ENCODE assay signal across 7 cellular contexts in the genomic region with DNA sequence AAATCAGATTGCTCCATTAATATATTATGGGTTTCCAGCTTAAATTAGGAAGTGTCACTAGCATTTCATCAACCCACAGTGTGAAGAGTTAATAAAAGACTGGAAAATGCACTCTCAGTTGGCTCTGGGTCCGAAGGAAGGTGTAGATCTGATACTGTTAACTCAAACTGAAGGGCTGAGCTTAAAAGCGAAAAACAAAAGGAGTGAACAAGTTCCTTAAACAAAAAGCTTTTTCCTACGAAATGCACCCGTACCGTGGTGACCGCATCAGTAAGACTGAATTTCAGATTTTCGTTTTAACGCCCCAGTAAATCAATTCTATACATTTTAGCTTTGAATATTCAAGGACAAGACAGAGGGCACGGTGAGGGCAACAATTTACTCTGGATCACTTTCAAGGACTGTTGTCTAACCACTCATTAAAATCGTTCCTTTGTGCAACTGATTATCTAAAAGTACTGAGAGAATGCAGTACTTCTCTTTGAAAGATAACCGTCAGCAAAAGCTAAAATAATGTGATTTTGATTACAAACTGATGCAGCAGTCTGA. TPM values are rescaled to one million over a fixed set of nuclear protein-coding genes. Genes with fewer than 3 reads are reported as not detected.
DNase-seq lines count a peak whose midpoint lies in the region; ATAC-seq, FAIRE-seq and TF ChIP-seq lines count a peak whose summit lies in the region.

No MANE protein-coding gene starts in this region.

- H3K27ac ChIP-seq in OCI-LY7 (ENCODE audit: low read depth, low read length, poor library complexity, severe bottlenecking) (no peak overlapping the region), gastrocnemius medialis (peak overlapping the region; percentile 93 to 97 (median 96))

- H4K20me1 ChIP-seq in OCI-LY7 (ENCODE audit: insufficient read depth, low read length): 0 out of 2 replicates have a peak, but pooled peaks cover 6% of the 10 kb centered on the region

- POLR2A ChIA-PET in OCI-LY7 (lab: Charles Lee): interaction anchor here (0.6 to 1.9 kb wide), 4 partner anchors 12 to 676 kb away, joined by 3 to 7 read pairs (median 4); no protein-coding TSS in a partner anchor

- DNase-seq in GM12892 (ENCODE audit: insufficient read length) (no peak), OCI-LY7 (ENCODE audit: low spot score) (no peak), fibroblast of mammary gland (ENCODE audit: low read depth) (peak; percentile 14), gastrocnemius medialis (no peak), NOMO-1 treated with dmso at 0.1 percent for 144 hours (lab: John Stamatoyannopoulos, UW; ENCODE audit: unreplicated experiment) (no peak), activated gamma-delta T cell treated with Interleukin-2 at 50 U/mL for 16 hours (no peak), NCI-H524 (lab: John Stamatoyannopoulos, UW) (no peak)

- intact Hi-C loops in OCI-LY7 (cut with micrococcal nuclease; ENCODE audit: unreplicated experiment): loop anchor here (5.0 to 10.0 kb wide), 2 partner anchors 275 to 1737 kb away; partner anchors contain the start of genes JMY and TBCA
- intact Hi-C loops in gastrocnemius medialis (cut with DNase I; ENCODE audit: low total_unique reads): loop anchor here (5.0 kb wide), 1 partner anchor 180 kb away; no protein-coding TSS in a partner anchor

- H3K27me3 ChIP-seq in gastrocnemius medialis: no peaks in the 10 kb centered on the region

- TF ChIP-seq CTCF in OCI-LY7 (conservative IDR thresholded peaks at IDR 0.05; ENCODE audit: low read length) (no peak), fibroblast of mammary gland (conservative IDR thresholded peaks at IDR 0.05; ENCODE audit: control insufficient read depth, insufficient read depth, low read depth, low read length) (no peak), gastrocnemius medialis (IDR thresholded peaks at IDR 0.05 in 4 of 5, conservative IDR thresholded peaks at IDR 0.05 in 1 of 5) (no peak)

- H3K9me2 ChIP-seq in OCI-LY7 (ENCODE audit: insufficient read depth, low read length): no peaks in the 10 kb centered on the region

- BruUV-seq in OCI-LY7 (replicated peaks; lab: Mats Ljungman, UMichigan): TSS peak; percentile 48

- no peak for ATAC-seq in gastrocnemius medialis

- CTCF ChIA-PET in OCI-LY7 (lab: Charles Lee; ENCODE audit: unreplicated experiment): no interaction called here

- FAIRE-seq in GM12892 (lab: Jason Lieb, UNC): peak; percentile 14

- TF ChIP-seq POLR2A in GM12892 (IDR thresholded peaks at IDR 0.05; ENCODE audit: low read depth, low read length) (no peak), gastrocnemius medialis (IDR thresholded peaks at IDR 0.05) (no peak)

- H3K4me1 ChIP-seq in OCI-LY7 (ENCODE audit: insufficient read depth, low read length, poor library complexity, severe bottlenecking): peaks cover 36% of the 10 kb centered on the region
- H3K4me1 ChIP-seq in gastrocnemius medialis: peaks cover 30 to 39% of the 10 kb centered on the region in 2 donors

- peak overlapping the region; percentile 71 for H3K4me3 ChIP-seq in OCI-LY7 (ENCODE audit: low read depth, low read length, poor library complexity, severe bottlenecking)
- H3K4me3 ChIP-seq in fibroblast of mammary gland (ENCODE audit: control insufficient read depth, low read depth, low read length): peak overlapping the region; percentile 81
- H3K4me3 ChIP-seq in gastrocnemius medialis: peak overlapping the region; percentile 78 to 91 (median 82)

- H3K9me3 ChIP-seq in OCI-LY7 (ENCODE audit: low read length): no peaks in the 10 kb centered on the region
- H3K9me3 ChIP-seq in gastrocnemius medialis: no peaks in the 10 kb centered on the region

- peaks cover 19% of the 10 kb centered on the region; the same call in 1 of the 2 replicates for H3K79me2 ChIP-seq in OCI-LY7 (ENCODE audit: insufficient read depth, low read depth, low read length)

- H3K36me3 ChIP-seq in OCI-LY7 (ENCODE audit: insufficient read depth, low read length): no peaks in the 10 kb centered on the region
- H3K36me3 ChIP-seq in gastrocnemius medialis: no peaks in the 10 kb centered on the region

- in situ Hi-C loops in gastrocnemius medialis (cut with MboI; ENCODE audit: low sequenced_read_pairs in 4 of 4): no loop called here

- H3K4me2 ChIP-seq in OCI-LY7 (ENCODE audit: low read length): peak overlapping the region; percentile 81

- no peak overlapping the region; the same call in 1 of the 2 replicates for H2AFZ ChIP-seq in OCI-LY7 (ENCODE audit: low read length)

RNA-seq across cellular contexts. Expression of gene HOMER1, which starts 1.9 kb away (rescaled TPM):
- polyA plus RNA-seq in GM12892 (2012; ENCODE audit: missing spikeins): 5.8 TPM
- total RNA-seq in OCI-LY7 (2014; rRNA removed; shearing (Covaris generic)): 6.3 and 11.2 TPM in 2 replicates
- 13.9 and 15.4 TPM in 2 replicates for total RNA-seq in OCI-LY7 (2022)
- 10 to 100 TPM; 23.5 to 51.0 (median 33.0) TPM for total RNA-seq in gastrocnemius medialis
